In genomic region chr3:26061947-26062346, GRCh38 we compare ENCODE assay signal across 27 cellular contexts.
"Had no signal": no experiment of that assay in that cellular context is flagged by ENCODE, and none has a peak within 500 bp of the region (broad histone marks: within the 10 kb centered on the region; RNA-seq: fewer than 3 reads in every experiment).

No MANE protein-coding gene starts in this region.

- ATAC-seq: left colon; left lung; lower lobe of right lung; natural killer cell; pancreas; right cardiac atrium; sciatic nerve; stimulated activated naive B cell treated with anti-CD40 and anti-IgM and Interleukin-4, amounts not matched to agents 10 μg/mL and 1 μg/mL and 100 μg/mL, for 72 hours; stimulated activated naive CD8-positive, alpha-beta T cell treated with anti-CD3 and anti-CD28 coated beads, Interleukin-15, Interleukin-2, amounts not matched to agents 100 U/mL and 50 U/mL, for 24 hours had no signal

- H3K27ac Mint-ChIP-seq: immature natural killer cell; mesothelial cell of epicardium; naive B cell; natural killer cell; stimulated activated naive B cell treated with anti-CD40 and anti-IgM and Interleukin-4, amounts not matched to agents 10 μg/mL and 1 μg/mL and 100 μg/mL, for 72 hours had no signal

- H3K9me3 Mint-ChIP-seq: immature natural killer cell; mesothelial cell of epicardium; stimulated activated naive B cell treated with anti-CD40 and anti-IgM and Interleukin-4, amounts not matched to agents 10 μg/mL and 1 μg/mL and 100 μg/mL, for 72 hours had no signal

- H3K4me3 Mint-ChIP-seq: immature natural killer cell; mesothelial cell of epicardium; naive B cell; natural killer cell; stimulated activated naive B cell treated with anti-CD40 and anti-IgM and Interleukin-4, amounts not matched to agents 10 μg/mL and 1 μg/mL and 100 μg/mL, for 72 hours had no signal

- H3K4me1 Mint-ChIP-seq: immature natural killer cell; naive B cell; natural killer cell; stimulated activated naive B cell treated with anti-CD40 and anti-IgM and Interleukin-4, amounts not matched to agents 10 μg/mL and 1 μg/mL and 100 μg/mL, for 72 hours had no signal

- H3K27me3 Mint-ChIP-seq: naive B cell; stimulated activated naive B cell treated with anti-CD40 and anti-IgM and Interleukin-4, amounts not matched to agents 10 μg/mL and 1 μg/mL and 100 μg/mL, for 72 hours had no signal

- H3K36me3 Mint-ChIP-seq: immature natural killer cell; mesothelial cell of epicardium; naive B cell; natural killer cell; stimulated activated naive B cell treated with anti-CD40 and anti-IgM and Interleukin-4, amounts not matched to agents 10 μg/mL and 1 μg/mL and 100 μg/mL, for 72 hours had no signal

- DNase-seq: hypothalamus; immature natural killer cell; kidney; left colon; left lung; lower lobe of right lung; mammary epithelial cell; naive B cell; natural killer cell; nucleus accumbens; pancreas; posterior cingulate gyrus; retina; right cardiac atrium; stimulated activated CD4-positive, alpha-beta T cell treated with anti-CD3 and anti-CD28 coated beads, Interleukin-12 subunit alpha, Interleukin-12 subunit beta, amount 100 ng/mL, for 4 hours; stimulated activated CD4-positive, alpha-beta T cell treated with anti-CD3 and anti-CD28 coated beads, Interleukin-15, amount 100 ng/mL, for 24 hours; stimulated activated CD4-positive, alpha-beta T cell treated with anti-CD3 and anti-CD28 coated beads, Interleukin-2, amount 100 ng/mL, for 24 hours; stimulated activated CD4-positive, alpha-beta T cell treated with anti-CD3 and anti-CD28 coated beads, Interleukin-4, amount 100 ng/mL, for 1 hour; stimulated activated naive B cell treated with anti-CD40 and anti-IgM and Interleukin-4, amounts not matched to agents 10 μg/mL and 1 μg/mL and 100 μg/mL, for 72 hours; stimulated activated naive CD8-positive, alpha-beta T cell treated with anti-CD3 and anti-CD28 coated beads, Interleukin-15, Interleukin-2, amounts not matched to agents 100 U/mL and 50 U/mL, for 24 hours; stomach; testis; thyroid gland; transverse colon; upper lobe of left lung had no signal
